33 cellular contexts compared by ENCODE assay signal in the genomic region with DNA sequence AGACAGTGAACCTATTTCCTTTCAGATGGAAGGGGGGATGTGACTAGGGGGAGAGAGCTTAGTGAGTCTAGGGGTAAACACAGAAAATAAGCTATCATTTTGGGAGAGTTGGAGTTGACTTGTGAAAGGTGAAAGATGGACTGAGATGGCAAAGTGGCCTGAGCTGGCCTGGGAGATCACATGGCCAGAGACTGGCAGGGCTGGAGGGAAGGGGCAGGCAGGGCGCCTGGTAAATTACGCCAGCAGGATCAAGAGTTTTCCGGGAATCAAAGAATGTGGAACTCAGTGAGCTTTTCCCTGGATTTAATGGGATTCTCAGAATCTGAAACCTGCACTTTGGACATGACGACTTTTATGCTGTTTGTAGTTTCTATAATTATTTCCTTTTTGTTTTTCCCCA. TPM values are rescaled to one million over a fixed set of nuclear protein-coding genes. Genes with fewer than 3 reads are reported as not detected.
"Had no signal": no experiment of that assay in that cellular context is flagged by ENCODE, and none has a peak within 500 bp of the region (broad histone marks: within the 10 kb centered on the region; RNA-seq: fewer than 3 reads in every experiment).

No MANE protein-coding gene starts in this region.

- H3K36me3 ChIP-seq: esophagus squamous epithelium, heart right ventricle, left lung, pancreas, stomach, thyroid gland had no signal

- H3K27ac Mint-ChIP-seq: naive thymus-derived CD4-positive, alpha-beta T cell; nephron; progenitor cell of endocrine pancreas; stimulated activated effector memory CD8-positive, alpha-beta T cell treated with anti-CD3 and anti-CD28 coated beads, Interleukin-12 subunit alpha, Interleukin-12 subunit beta, amount 100 ng/mL, for 72 hours; type B pancreatic cell had no signal

- H3K4me1 ChIP-seq: left lung, pancreas, thyroid gland had no signal

- H3K9me3 ChIP-seq: esophagus squamous epithelium, heart right ventricle, left lung, pancreas, stomach, thyroid gland had no signal

- H3K27me3 ChIP-seq: thyroid gland had no signal

- FAIRE-seq: islet of Langerhans, pancreas had no signal

- DNase-seq: dermis blood vessel endothelial cell; effector memory CD4-positive, alpha-beta T cell; erythroblast; esophagus squamous epithelium; glutamatergic neuron; heart right ventricle; left cardiac atrium; left lung; mesenchymal stem cell; naive thymus-derived CD4-positive, alpha-beta T cell; stimulated activated CD4-positive, alpha-beta T cell treated with anti-CD3 and anti-CD28 coated beads, Interleukin-12 subunit alpha, Interleukin-12 subunit beta, amount 100 ng/mL, for 4 hours; stimulated activated CD4-positive, alpha-beta T cell treated with anti-CD3 and anti-CD28 coated beads, Interleukin-1b, Interleukin-23, amount 100 ng/mL, for 48 hours; stimulated activated CD4-positive, alpha-beta T cell treated with anti-CD3 and anti-CD28 coated beads, Interleukin-4, amount 100 ng/mL, for 24 hours; stimulated activated naive CD4-positive, alpha-beta T cell treated with Interleukin-2 at 50 U/mL for 16 hours; stomach; thyroid gland had no signal

- H3K9me3 Mint-ChIP-seq: nephron; stimulated activated effector memory CD8-positive, alpha-beta T cell treated with anti-CD3 and anti-CD28 coated beads, Interleukin-12 subunit alpha, Interleukin-12 subunit beta, amount 100 ng/mL, for 72 hours; type B pancreatic cell had no signal

- H3K27ac ChIP-seq: coronary artery, esophagus squamous epithelium, heart right ventricle, left lung, pancreas, stomach, thyroid gland had no signal

- H3K4me3 ChIP-seq: coronary artery, esophagus squamous epithelium, left lung, thyroid gland had no signal

- ATAC-seq: heart right ventricle; left cardiac atrium; left lung; naive thymus-derived CD4-positive, alpha-beta T cell; sciatic nerve; stimulated activated effector memory CD8-positive, alpha-beta T cell treated with anti-CD3 and anti-CD28 coated beads, Interleukin-12 subunit alpha, Interleukin-12 subunit beta, amount 100 ng/mL, for 72 hours had no signal

- H3K36me3 Mint-ChIP-seq: naive thymus-derived CD4-positive, alpha-beta T cell; stimulated activated effector memory CD8-positive, alpha-beta T cell treated with anti-CD3 and anti-CD28 coated beads, Interleukin-12 subunit alpha, Interleukin-12 subunit beta, amount 100 ng/mL, for 72 hours; type B pancreatic cell had no signal

RNA-seq across cellular contexts. Expression of gene CFAP65, which starts 0.8 kb away (rescaled TPM):
- total RNA-seq: dermis blood vessel endothelial cell; heart right ventricle; kidney epithelial cell; left cardiac atrium; lower leg skin; lung microvascular endothelial cell; naive thymus-derived CD4-positive, alpha-beta T cell; smooth muscle cell; subcutaneous adipose tissue; urinary bladder had no signal
- polyA plus RNA-seq: heart right ventricle; naive thymus-derived CD4-positive, alpha-beta T cell; smooth muscle cell; urinary bladder had no signal

RNA-seq across cellular contexts. Expression of gene IHH, which starts 18.6 kb away (rescaled TPM):
- total RNA-seq: dermis blood vessel endothelial cell, kidney epithelial cell, left cardiac atrium, lung microvascular endothelial cell, urinary bladder had no signal
- polyA plus RNA-seq: naive thymus-derived CD4-positive, alpha-beta T cell; smooth muscle cell had no signal

RNA-seq across cellular contexts. Expression of gene CRYBA2, which starts 48.9 kb away (rescaled TPM):
- total RNA-seq: dermis blood vessel endothelial cell; esophagus squamous epithelium; heart right ventricle; kidney epithelial cell; left cardiac atrium; left lung; lower leg skin; lung microvascular endothelial cell; mucosa of gallbladder; naive thymus-derived CD4-positive, alpha-beta T cell; occipital lobe; sciatic nerve; smooth muscle cell; subcutaneous adipose tissue; temporal lobe; thyroid gland; urinary bladder had no signal
- polyA plus RNA-seq: heart right ventricle; naive thymus-derived CD4-positive, alpha-beta T cell; smooth muscle cell; urinary bladder had no signal

RNA-seq across cellular contexts. Expression of gene FEV, which starts 57.2 kb away (rescaled TPM):
- total RNA-seq: dermis blood vessel endothelial cell; heart right ventricle; kidney epithelial cell; left cardiac atrium; left lung; lower leg skin; lung microvascular endothelial cell; mucosa of gallbladder; naive thymus-derived CD4-positive, alpha-beta T cell; occipital lobe; sciatic nerve; smooth muscle cell; subcutaneous adipose tissue; temporal lobe; thyroid gland; urinary bladder had no signal
- polyA plus RNA-seq: heart right ventricle; naive thymus-derived CD4-positive, alpha-beta T cell; smooth muscle cell; urinary bladder had no signal
